Comparison of ENCODE assay signal across 1 cellular context in the genomic region with DNA sequence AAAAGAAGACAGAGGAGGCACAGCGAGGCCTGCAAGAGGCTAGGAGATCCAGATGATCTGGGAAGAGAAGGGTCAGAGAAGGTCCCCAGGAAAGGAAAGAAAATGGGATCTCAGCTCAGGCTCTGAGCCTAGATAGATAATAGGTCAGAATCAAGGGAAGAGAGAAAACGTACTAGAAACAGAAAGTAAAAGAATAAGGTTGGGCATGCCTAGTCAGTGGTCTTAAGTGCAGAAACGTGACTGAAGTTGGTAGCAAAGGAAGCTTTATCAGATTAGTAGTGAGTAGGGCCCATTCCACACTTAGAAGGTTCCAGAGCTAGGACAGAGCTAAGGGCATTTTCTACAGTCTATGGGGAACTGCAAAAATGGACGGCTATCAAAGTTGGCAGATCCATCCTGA.
TF ChIP-seq lines count a peak whose summit lies in the region.

No MANE protein-coding gene starts in this region.

TF ChIP-seq in SK-N-SH, 30 proteins besides CTCF, POLR2A, EP300 and RAD21 (continued from another document):
- TF ChIP-seq, protein P1, sequence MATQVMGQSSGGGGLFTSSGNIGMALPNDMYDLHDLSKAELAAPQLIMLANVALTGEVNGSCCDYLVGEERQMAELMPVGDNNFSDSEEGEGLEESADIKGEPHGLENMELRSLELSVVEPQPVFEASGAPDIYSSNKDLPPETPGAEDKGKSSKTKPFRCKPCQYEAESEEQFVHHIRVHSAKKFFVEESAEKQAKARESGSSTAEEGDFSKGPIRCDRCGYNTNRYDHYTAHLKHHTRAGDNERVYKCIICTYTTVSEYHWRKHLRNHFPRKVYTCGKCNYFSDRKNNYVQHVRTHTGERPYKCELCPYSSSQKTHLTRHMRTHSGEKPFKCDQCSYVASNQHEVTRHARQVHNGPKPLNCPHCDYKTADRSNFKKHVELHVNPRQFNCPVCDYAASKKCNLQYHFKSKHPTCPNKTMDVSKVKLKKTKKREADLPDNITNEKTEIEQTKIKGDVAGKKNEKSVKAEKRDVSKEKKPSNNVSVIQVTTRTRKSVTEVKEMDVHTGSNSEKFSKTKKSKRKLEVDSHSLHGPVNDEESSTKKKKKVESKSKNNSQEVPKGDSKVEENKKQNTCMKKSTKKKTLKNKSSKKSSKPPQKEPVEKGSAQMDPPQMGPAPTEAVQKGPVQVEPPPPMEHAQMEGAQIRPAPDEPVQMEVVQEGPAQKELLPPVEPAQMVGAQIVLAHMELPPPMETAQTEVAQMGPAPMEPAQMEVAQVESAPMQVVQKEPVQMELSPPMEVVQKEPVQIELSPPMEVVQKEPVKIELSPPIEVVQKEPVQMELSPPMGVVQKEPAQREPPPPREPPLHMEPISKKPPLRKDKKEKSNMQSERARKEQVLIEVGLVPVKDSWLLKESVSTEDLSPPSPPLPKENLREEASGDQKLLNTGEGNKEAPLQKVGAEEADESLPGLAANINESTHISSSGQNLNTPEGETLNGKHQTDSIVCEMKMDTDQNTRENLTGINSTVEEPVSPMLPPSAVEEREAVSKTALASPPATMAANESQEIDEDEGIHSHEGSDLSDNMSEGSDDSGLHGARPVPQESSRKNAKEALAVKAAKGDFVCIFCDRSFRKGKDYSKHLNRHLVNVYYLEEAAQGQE (IDR thresholded peaks at IDR 0.05; ENCODE audit: low read depth, low read length), result no peak
